Comparison of ENCODE assay signal across 28 cellular contexts in the genomic region with DNA sequence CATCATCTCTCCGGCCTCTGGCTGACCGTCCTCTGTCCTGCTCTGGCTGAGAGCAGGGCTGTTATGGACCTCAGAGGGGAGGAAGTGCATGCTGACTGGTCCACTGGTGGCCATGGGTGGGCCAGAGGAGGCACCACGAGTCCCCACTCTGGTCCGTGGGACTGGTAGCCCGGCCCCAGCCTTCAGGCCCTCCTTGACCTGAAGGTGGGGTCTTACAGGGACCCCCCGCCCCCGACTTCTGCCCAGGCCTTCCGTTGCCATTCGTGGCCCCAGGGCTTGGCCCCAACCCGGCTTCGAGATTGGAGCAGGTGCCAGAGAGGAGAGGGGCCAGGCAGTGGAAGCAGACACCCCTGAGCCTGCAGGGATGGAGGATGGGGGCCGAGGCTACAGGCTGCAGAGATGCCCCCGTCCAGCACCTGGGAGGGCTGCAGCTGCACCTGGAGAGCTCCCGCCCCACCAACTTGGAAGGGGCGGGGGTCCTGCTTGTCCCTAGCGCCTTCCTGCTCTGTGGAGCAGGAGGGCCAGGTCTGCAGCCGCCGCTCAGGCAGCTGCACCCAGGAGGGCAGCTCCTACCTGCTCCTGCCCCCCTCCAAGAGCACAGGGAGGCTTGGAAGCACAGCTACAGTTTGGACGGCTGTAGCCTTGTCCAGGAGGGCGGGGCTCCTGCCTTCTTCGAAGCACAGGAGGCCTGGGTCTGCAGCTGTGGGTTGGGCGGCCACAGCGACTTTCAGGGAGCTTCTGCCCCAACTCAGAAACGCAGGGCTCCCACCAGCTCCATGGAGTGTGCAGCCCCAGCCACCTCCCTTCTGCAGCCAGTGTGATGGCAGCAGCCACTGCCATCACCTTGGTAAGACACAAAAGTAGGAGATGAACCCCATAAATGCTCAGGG.
"Had no signal": no experiment of that assay in that cellular context is flagged by ENCODE, and none has a peak within 500 bp of the region (broad histone marks: within the 10 kb centered on the region; RNA-seq: fewer than 3 reads in every experiment).

No MANE protein-coding gene starts in this region.

- H3K36me3 Mint-ChIP-seq: activated naive CD8-positive, alpha-beta T cell treated with anti-CD3 and anti-CD28 coated beads, Interleukin-2, amount 10 ng/mL, durations not matched to agents 7 days and 5 days; brain; immature natural killer cell; WTC11 had no signal

- H3K9me3 Mint-ChIP-seq: activated T-helper 2 cell treated with anti-CD3 and anti-CD28 coated beads, Interferon-gamma antibody, Interleukin-2, Interleukin-4, amounts not matched to agents 10 μg/mL and 5 μg/mL and 100 μg/mL, durations not matched to agents 14 hours and 24 hours and 36 hours; brain; immature natural killer cell; nephron; stimulated activated naive CD8-positive, alpha-beta T cell treated with anti-CD3 and anti-CD28 coated beads, Interleukin-15, Interleukin-2, amounts not matched to agents 100 ng/mL and 50 ng/mL, for 24 hours; WTC11 had no signal

- H3K27ac Mint-ChIP-seq: activated T-helper 2 cell treated with anti-CD3 and anti-CD28 coated beads, Interferon-gamma antibody, Interleukin-2, Interleukin-4, amounts not matched to agents 10 μg/mL and 5 μg/mL and 100 μg/mL, durations not matched to agents 14 hours and 24 hours and 36 hours; brain; nephron; stimulated activated naive CD8-positive, alpha-beta T cell treated with anti-CD3 and anti-CD28 coated beads, Interleukin-15, Interleukin-2, amounts not matched to agents 100 ng/mL and 50 ng/mL, for 24 hours; WTC11 had no signal

- H3K36me3 ChIP-seq: ascending aorta, cardiac muscle cell, lower lobe of right lung, neutrophil, ovary, SJSA1, spleen, upper lobe of left lung had no signal

- H3K9me3 ChIP-seq: ascending aorta, lower lobe of right lung, neutrophil, ovary, psoas muscle, SJSA1, spleen, upper lobe of left lung had no signal

- H3K27me3 ChIP-seq: ascending aorta, cardiac muscle cell, ovary, SJSA1, spleen, upper lobe of left lung had no signal

- DNase-seq: activated CD4-positive, alpha-beta T cell treated with anti-CD3 and anti-CD28 coated beads for 36 hours; activated CD8-positive, alpha-beta memory T cell treated with anti-CD3 and anti-CD28 coated beads, Interleukin-2, amount 50 U/mL, for 4 hours; activated naive CD4-positive, alpha-beta T cell treated with Interleukin-2 at 50 U/mL for 16 hours; activated naive CD8-positive, alpha-beta T cell treated with anti-CD3 and anti-CD28 coated beads, Interleukin-2, amount 10 ng/mL, durations not matched to agents 7 days and 5 days; dorsolateral prefrontal cortex; effector memory CD4-positive, alpha-beta T cell; foreskin fibroblast; hippocampal formation; immature natural killer cell; lower lobe of right lung; mesendoderm; psoas muscle; spleen; stimulated activated CD4-positive, alpha-beta T cell treated with anti-CD3 and anti-CD28 coated beads, Interleukin-4, amount 100 ng/mL, for 1 hour; T-helper 2 cell; upper lobe of left lung had no signal

- H3K4me3 ChIP-seq: ascending aorta, cardiac muscle cell, coronary artery, dorsolateral prefrontal cortex, lower lobe of right lung, ovary, psoas muscle, SJSA1, spleen, upper lobe of left lung had no signal

- H3K4me1 ChIP-seq: psoas muscle had no signal

- H3K27ac ChIP-seq: ascending aorta, cardiac muscle cell, coronary artery, dorsolateral prefrontal cortex, lower lobe of right lung, neutrophil, ovary, psoas muscle, SJSA1, spleen, upper lobe of left lung had no signal

- H3K27me3 Mint-ChIP-seq: activated CD4-positive, alpha-beta T cell treated with anti-CD3 and anti-CD28 coated beads for 36 hours; activated naive CD8-positive, alpha-beta T cell treated with anti-CD3 and anti-CD28 coated beads, Interleukin-2, amount 10 ng/mL, durations not matched to agents 7 days and 5 days; stimulated activated naive CD8-positive, alpha-beta T cell treated with anti-CD3 and anti-CD28 coated beads, Interleukin-15, Interleukin-2, amounts not matched to agents 100 ng/mL and 50 ng/mL, for 24 hours had no signal

- H3K4me3 Mint-ChIP-seq: activated CD4-positive, alpha-beta T cell treated with anti-CD3 and anti-CD28 coated beads for 36 hours; activated naive CD8-positive, alpha-beta T cell treated with anti-CD3 and anti-CD28 coated beads, Interleukin-2, amount 10 ng/mL, durations not matched to agents 7 days and 5 days; brain; immature natural killer cell; nephron; stimulated activated naive CD8-positive, alpha-beta T cell treated with anti-CD3 and anti-CD28 coated beads, Interleukin-15, Interleukin-2, amounts not matched to agents 100 ng/mL and 50 ng/mL, for 24 hours; WTC11 had no signal

- ATAC-seq: activated CD4-positive, alpha-beta T cell treated with anti-CD3 and anti-CD28 coated beads for 36 hours; lower lobe of right lung; psoas muscle; right cardiac atrium; WTC11 had no signal
